Comparison of ENCODE assay signal across 1 cellular context in genomic region chr4:183989931-183990330, GRCh38.
TF ChIP-seq lines count a peak whose summit lies in the region.

No MANE protein-coding gene starts in this region.

TF ChIP-seq in HepG2, 621 proteins besides CTCF, POLR2A, EP300 and RAD21 (continued from another document):
- TF ChIP-seq MAFK (conservative IDR thresholded peaks at IDR 0.05 in 1 of 2, IDR thresholded peaks at IDR 0.05 in 1 of 2; ENCODE audit: low read length in 2 of 2) (peak; percentile 48 to 73), MAFF (IDR thresholded peaks at IDR 0.05; ENCODE audit: low read depth, low read length) (peak; percentile 65)
TF ChIP-seq in HepG2: peak in this region for 2.
